In the genomic region with DNA sequence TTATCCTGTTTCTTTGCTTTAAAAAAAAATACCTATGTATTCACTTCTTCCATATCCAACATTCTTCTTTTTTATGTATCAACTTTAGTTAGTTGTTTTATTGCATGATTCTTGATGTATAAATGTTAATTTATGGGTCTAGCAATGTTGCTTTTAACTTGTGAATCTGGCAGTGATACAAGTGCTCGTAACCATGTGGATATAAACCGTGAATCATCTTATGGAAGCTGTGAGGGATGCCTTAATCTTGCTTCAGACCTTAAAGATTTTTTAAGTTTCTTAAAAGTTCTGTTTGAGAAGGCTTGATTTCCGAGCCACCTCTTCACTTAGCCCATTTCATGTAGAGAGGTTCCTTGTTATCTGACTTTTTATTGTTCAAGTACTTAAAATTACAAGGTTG, we compare ENCODE assay signal across 29 cellular contexts. TPM values are rescaled to one million over a fixed set of nuclear protein-coding genes. Genes with fewer than 3 reads are reported as not detected.
A peak's percentile ranks its signal among the peaks of the same experiment; 100 is the strongest.
DNase-seq lines count a peak whose midpoint lies in the region; ATAC-seq and TF ChIP-seq lines count a peak whose summit lies in the region.
"Had no signal": no experiment of that assay in that cellular context is flagged by ENCODE, and none has a peak within 500 bp of the region (broad histone marks: within the 10 kb centered on the region; RNA-seq: fewer than 3 reads in every experiment).

No MANE protein-coding gene starts in this region.

- H3K36me3 ChIP-seq in SK-N-MC (ENCODE audit: insufficient read depth, low read length) (peaks cover 35% of the 10 kb centered on the region), fibroblast of lung (ENCODE audit: control insufficient read depth, insufficient read depth, low read length) (peaks cover 1% of the 10 kb centered on the region), BE2C (peaks cover 39% of the 10 kb centered on the region)
- H3K36me3 ChIP-seq: right lobe of liver, thoracic aorta, uterus had no signal

- no peak overlapping the region for H3K4me3 ChIP-seq in SK-N-MC
- H3K4me3 ChIP-seq in fibroblast of lung (replicated peaks in 1 of 4; ENCODE audit: control extremely low read depth in 1 of 4, insufficient read depth in 1 of 4, low read depth in 3 of 4, low read length in 4 of 4): no peak overlapping the region
- H3K4me3 ChIP-seq in skeletal muscle cell (ENCODE audit: low read depth, low read length): no peak overlapping the region
- no peak overlapping the region for H3K4me3 ChIP-seq in BE2C (ENCODE audit: low read depth, low read length)
- H3K4me3 ChIP-seq: coronary artery, K562, lung, right lobe of liver, thoracic aorta, uterus had no signal

- H4K20me1 ChIP-seq in fibroblast of lung (ENCODE audit: control insufficient read depth, extremely low read depth, insufficient read depth, low read length): no peaks in the 10 kb centered on the region

- no peak overlapping the region for H3K4me2 ChIP-seq in fibroblast of lung (ENCODE audit: extremely low read depth, insufficient read depth, low read length)

- H3K27ac ChIP-seq in SK-N-MC (peak overlapping the region; percentile 48; the same call in 1 of the 2 replicates), fibroblast of lung (ENCODE audit: insufficient read depth, low read length) (no peak overlapping the region)
- H3K27ac ChIP-seq: coronary artery, right lobe of liver, thoracic aorta, uterus had no signal

- H3K9me3 ChIP-seq in SK-N-MC (ENCODE audit: low read depth, low read length) (no peaks in the 10 kb centered on the region), fibroblast of lung (ENCODE audit: control insufficient read depth, insufficient read depth, low read depth, low read length) (no peaks in the 10 kb centered on the region), BE2C (no peaks in the 10 kb centered on the region)
- H3K9me3 ChIP-seq: right lobe of liver, thoracic aorta, uterus had no signal

- no peak overlapping the region for H2AFZ ChIP-seq in fibroblast of lung (ENCODE audit: low read length)

- H3K27me3 ChIP-seq in fibroblast of lung (ENCODE audit: control insufficient read depth, insufficient read depth, low read length): no peaks in the 10 kb centered on the region
- no peaks in the 10 kb centered on the region for H3K27me3 ChIP-seq in BE2C
- H3K27me3 ChIP-seq: right lobe of liver, uterus had no signal

- ATAC-seq in HG03039 (IDR thresholded peaks at IDR 0.05; ENCODE audit: unreplicated experiment): no peak
- no peak for ATAC-seq in GM18870 (IDR thresholded peaks at IDR 0.05; ENCODE audit: unreplicated experiment)
- ATAC-seq: activated T-helper 17 cell treated with anti-CD3 and anti-CD28 coated beads, Interleukin-2, amount 50 U/mL, for 72 hours; effector memory CD8-positive, alpha-beta T cell; esophagus mucosa; HCT116; K562; right lobe of liver; stimulated activated naive CD8-positive, alpha-beta T cell treated with anti-CD3 and anti-CD28 coated beads, Interleukin-15, Interleukin-2, amounts not matched to agents 100 U/mL and 50 U/mL, for 24 hours had no signal

- no peaks in the 10 kb centered on the region for H3K4me1 ChIP-seq in fibroblast of lung (ENCODE audit: control insufficient read depth, extremely low read depth, insufficient read depth, low read length)
- H3K4me1 ChIP-seq in BE2C: no peaks in the 10 kb centered on the region
- H3K4me1 ChIP-seq: right lobe of liver, uterus had no signal

- DNase-seq in ELR (ENCODE audit: low read depth) (peak; percentile 45), SK-N-MC (ENCODE audit: low read depth, low spot score) (no peak), fibroblast of lung (ENCODE audit: low read depth in 2 of 2) (peak; percentile 15 to 52), skeletal muscle cell (ENCODE audit: low read depth) (peak; percentile 9), BE2C (no peak)
- DNase-seq: activated CD4-positive, alpha-beta T cell treated with anti-CD3 and anti-CD28 coated beads, Interleukin-2, amount 50 U/mL, for 48 hours; activated CD4-positive, CD25-positive, alpha-beta regulatory T cell; activated CD8-positive, alpha-beta memory T cell treated with anti-CD3 and anti-CD28 coated beads, Interleukin-2, amount 50 U/mL, for 48 hours; activated naive CD8-positive, alpha-beta T cell treated with anti-CD3 and anti-CD28 coated beads for 36 hours; DMS153; effector memory CD8-positive, alpha-beta T cell; head of caudate nucleus; NCI-H1436; NCI-H2107; NCI-H446 treated with DMSO at 0.1 percent for 48 hours; right lobe of liver; SIG-M5; stimulated activated CD4-positive, alpha-beta T cell treated with anti-CD3 and anti-CD28 coated beads, Interleukin-15, amount 100 ng/mL, for 24 hours; stimulated activated naive CD8-positive, alpha-beta T cell treated with anti-CD3 and anti-CD28 coated beads, Interleukin-15, Interleukin-2, amounts not matched to agents 100 U/mL and 50 U/mL, for 24 hours; uterus had no signal

- H3K9ac ChIP-seq in SK-N-MC (ENCODE audit: insufficient read length): no peak overlapping the region
- H3K9ac ChIP-seq in fibroblast of lung (ENCODE audit: insufficient read depth, low read length): no peak overlapping the region

- TF ChIP-seq CTCF in fibroblast of lung (conservative IDR thresholded peaks at IDR 0.05 in 1 of 2, IDR thresholded peaks at IDR 0.05 in 1 of 2; ENCODE audit: low read depth in 1 of 2, low read length in 2 of 2): no peak
- TF ChIP-seq CTCF in BE2C (IDR thresholded peaks at IDR 0.05; ENCODE audit: low read depth, low read length): no peak

- no peaks in the 10 kb centered on the region for H3K79me2 ChIP-seq in fibroblast of lung (ENCODE audit: control insufficient read depth, insufficient read depth, low read length)

RNA-seq across cellular contexts. Expression of a gene that starts 25.9 kb away (rescaled TPM):
- 3.9 and 5.6 TPM in 2 replicates for total RNA-seq in fibroblast of lung
- 18.3 and 43.9 TPM in 2 replicates for polyA plus RNA-seq in fibroblast of lung
- polyA plus RNA-seq in fibroblast of lung (2012): 6.1 and 16.1 TPM in 2 replicates
- 3.7 and 5.0 TPM in 2 replicates for polyA minus RNA-seq in fibroblast of lung (ENCODE audit: low replicate concordance)
- polyA plus RNA-seq in BE2C (2012; ENCODE audit: insufficient read depth, insufficient read length, low read depth): 5.7 TPM

Comparison
In these comparisons a context has a peak if more than half of its experiments do, and no peak if none do; other contexts are left out.
1. DNase-seq: peak in ELR (single experiment), fibroblast of lung (2 of 2) and skeletal muscle cell (single experiment); none in SK-N-MC (single experiment) and BE2C (single experiment).